15 cellular contexts compared by ENCODE assay signal in the genomic region with DNA sequence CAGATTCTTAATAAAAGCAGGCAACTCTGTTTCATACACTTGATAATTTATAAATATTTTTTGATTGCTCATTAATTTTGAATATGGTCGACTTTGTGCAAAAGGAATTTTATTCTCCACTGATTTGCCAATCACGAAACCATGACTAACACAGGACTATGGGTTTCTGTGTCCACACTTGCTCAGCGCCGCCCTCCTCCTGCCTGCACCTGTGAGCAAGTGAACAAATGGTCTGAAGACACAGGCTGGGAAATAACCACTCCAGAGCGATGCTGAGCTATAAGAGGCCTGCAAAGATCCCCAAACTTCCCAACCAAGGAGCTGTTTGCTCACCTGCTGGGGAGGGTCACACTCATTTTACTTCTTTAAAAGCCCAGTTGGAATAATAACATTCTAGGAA.
"Had no signal": no experiment of that assay in that cellular context is flagged by ENCODE, and none has a peak within 500 bp of the region (broad histone marks: within the 10 kb centered on the region; RNA-seq: fewer than 3 reads in every experiment).

No MANE protein-coding gene starts in this region.

- H3K27me3 ChIP-seq: neural progenitor cell, pancreas had no signal

- ATAC-seq: pancreas had no signal

- H3K27ac ChIP-seq: coronary artery, neural progenitor cell, pancreas had no signal

- H3K4me2 ChIP-seq: neural progenitor cell had no signal

- H3K36me3 ChIP-seq: neural progenitor cell had no signal

- FAIRE-seq: astrocyte, pancreas, TTC549, urothelium cell line had no signal

- H3K9me3 ChIP-seq: pancreas had no signal

- H3K4me1 ChIP-seq: neural progenitor cell, pancreas had no signal

- DNase-seq: activated B cell treated with CpG ODN at 0.5 μM for 24 hours; activated CD4-positive, alpha-beta T cell treated with anti-CD3 and anti-CD28 coated beads, Interleukin-2, amount 10 ng/mL, durations not matched to agents 7 days and 5 days; activated T-cell treated with anti-CD3 and anti-CD28 coated beads, Interleukin-2, amount 50 U/mL, for 48 hours; effector CD4-positive, alpha-beta T cell; hypothalamus; kidney glomerular epithelial cell; pancreas; stimulated activated CD4-positive, alpha-beta T cell treated with anti-CD3 and anti-CD28 coated beads, Interleukin-15, amount 100 ng/mL, for 24 hours; stimulated activated CD4-positive, alpha-beta T cell treated with anti-CD3 and anti-CD28 coated beads, Interleukin-4, amount 100 ng/mL, for 24 hours; T-helper 2 cell had no signal

- H3K9ac ChIP-seq: neural progenitor cell had no signal

- H2AFZ ChIP-seq: neural progenitor cell had no signal

- H3K4me3 ChIP-seq: coronary artery, neural progenitor cell, pancreas had no signal
